In genomic region chr9:130327070-130327780, GRCh38 we compare ENCODE assay signal across 12 cellular contexts.
DNase-seq lines count a peak whose midpoint lies in the region; TF ChIP-seq lines count a peak whose summit lies in the region.
"Had no signal": no experiment of that assay in that cellular context is flagged by ENCODE, and none has a peak within 500 bp of the region (broad histone marks: within the 10 kb centered on the region; RNA-seq: fewer than 3 reads in every experiment).

No MANE protein-coding gene starts in this region.

- no peak overlapping the region for H3K4me3 ChIP-seq in fibroblast of the aortic adventitia (ENCODE audit: low read depth, low read length)
- no peak overlapping the region for H3K4me3 ChIP-seq in stomach
- no peak overlapping the region for H3K4me3 ChIP-seq in effector memory CD4-positive, alpha-beta T cell (ENCODE audit: insufficient read depth, low read depth, low read length, poor library complexity, severe bottlenecking)
- H3K4me3 ChIP-seq: BLaER1, thyroid gland had no signal

- H3K36me3 ChIP-seq in stomach: no peaks in the 10 kb centered on the region
- no peaks in the 10 kb centered on the region for H3K36me3 ChIP-seq in effector memory CD4-positive, alpha-beta T cell (ENCODE audit: control insufficient read depth, insufficient read depth, low read length)
- H3K36me3 ChIP-seq: BLaER1, thyroid gland had no signal

- DNase-seq in activated CD4-positive, alpha-beta T cell treated with anti-CD3 and anti-CD28 coated beads for 48 hours: peak; percentile 43
- no peak for DNase-seq in activated CD4-positive, alpha-beta T cell treated with anti-CD3 and anti-CD28 coated beads, Interleukin-2, amount 50 U/mL, for 1 hour
- peak; percentile 53 for DNase-seq in RPMI8226
- no peak for DNase-seq in fibroblast of the aortic adventitia (ENCODE audit: low read depth)
- DNase-seq in stomach: no peak
- no peak for DNase-seq in effector memory CD4-positive, alpha-beta T cell
- DNase-seq in NCI-H2081 (lab: John Stamatoyannopoulos, UW): no peak
- no peak for DNase-seq in hippocampal formation (lab: John Stamatoyannopoulos, UW)
- DNase-seq: activated B cell treated with CpG ODN at 0.5 μM for 24 hours, anterior cingulate cortex, thyroid gland had no signal

- TF ChIP-seq POLR2A in stomach (IDR thresholded peaks at IDR 0.05): no peak

- 58 to 72% (median 64%) methylated on average over 12 to 15 of the region's 15 CpGs for WGBS in stomach, 5 donors

- peaks cover 0 to 31% (median 7%) of the 10 kb centered on the region in 4 donors for H3K4me1 ChIP-seq in stomach
- no peaks in the 10 kb centered on the region for H3K4me1 ChIP-seq in effector memory CD4-positive, alpha-beta T cell (ENCODE audit: control insufficient read depth, insufficient read depth, low read length, poor library complexity, severe bottlenecking)

- H3K27ac ChIP-seq in stomach: peak overlapping the region; percentile 65 to 85 (median 80)
- no peak overlapping the region for H3K27ac ChIP-seq in effector memory CD4-positive, alpha-beta T cell (ENCODE audit: insufficient read depth, low read length, poor library complexity, severe bottlenecking)
- H3K27ac ChIP-seq: BLaER1 had no signal

- TF ChIP-seq CTCF in fibroblast of the aortic adventitia (IDR thresholded peaks at IDR 0.05; ENCODE audit: insufficient read depth, low read length) (peak; percentile 30), stomach (IDR thresholded peaks at IDR 0.05) (no peak)

- no peak for TF ChIP-seq EP300 in stomach (IDR thresholded peaks at IDR 0.05)

- intact Hi-C loops in stomach (cut with DNase I; ENCODE audit: low total_unique reads): no loop called here

- H3K27me3 ChIP-seq in stomach: peaks cover 0 to 63% (median 25%) of the 10 kb centered on the region in 3 donors
- peaks cover 18% of the 10 kb centered on the region for H3K27me3 ChIP-seq in effector memory CD4-positive, alpha-beta T cell (replicated peaks; ENCODE audit: control insufficient read depth, insufficient read depth, low read length, poor library complexity, severe bottlenecking)
- H3K27me3 ChIP-seq: BLaER1, thyroid gland had no signal

- H3K9me3 ChIP-seq in stomach: no peaks in the 10 kb centered on the region
- no peaks in the 10 kb centered on the region for H3K9me3 ChIP-seq in effector memory CD4-positive, alpha-beta T cell (ENCODE audit: control insufficient read depth, low read length)
- H3K9me3 ChIP-seq: BLaER1, thyroid gland had no signal

Comparison
In these comparisons a context has a peak if more than half of its experiments do, and no peak if none do; other contexts are left out.
1. DNase-seq: peak in activated CD4-positive, alpha-beta T cell treated with anti-CD3 and anti-CD28 coated beads for 48 hours (single experiment) and RPMI8226 (single experiment); none in activated CD4-positive, alpha-beta T cell treated with anti-CD3 and anti-CD28 coated beads, Interleukin-2, amount 50 U/mL, for 1 hour (single experiment), fibroblast of the aortic adventitia (single experiment), stomach (single experiment), effector memory CD4-positive, alpha-beta T cell (0 of 3), NCI-H2081 (0 of 2) and hippocampal formation (0 of 2).